Comparison of ENCODE assay signal across 1 cellular context in the genomic region with DNA sequence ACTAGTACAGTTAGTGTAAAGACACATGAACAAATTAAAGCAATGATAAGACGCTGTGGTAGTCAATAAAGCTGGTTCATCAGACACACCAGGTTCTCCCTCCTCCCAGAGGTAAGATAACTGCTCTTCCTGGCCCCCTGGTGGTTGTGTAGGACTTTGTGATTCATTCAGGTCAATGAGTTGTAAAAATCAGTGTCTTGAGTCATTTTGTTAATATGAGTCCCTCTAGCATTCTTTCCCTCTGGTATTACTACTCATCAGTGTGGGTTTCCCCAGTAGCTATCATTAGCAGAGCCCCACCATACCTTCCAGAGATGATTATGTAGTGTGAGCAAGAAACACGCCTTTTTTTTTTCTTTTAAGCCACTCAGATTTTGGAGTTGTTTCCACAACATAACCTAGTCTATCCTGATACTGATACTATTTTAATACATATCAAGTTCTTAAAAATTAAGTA.
TF ChIP-seq lines count a peak whose summit lies in the region.

No MANE protein-coding gene starts in this region.

TF ChIP-seq in H1, 55 proteins besides CTCF, POLR2A, EP300 and RAD21:
- TF ChIP-seq BACH1 (IDR thresholded peaks at IDR 0.05; ENCODE audit: low read length) (no peak), NANOG (IDR thresholded peaks at IDR 0.05; ENCODE audit: insufficient read depth, low read depth, low read length, poor library complexity, severe bottlenecking) (no peak), CTBP2 (IDR thresholded peaks at IDR 0.05; ENCODE audit: borderline replicate concordance, insufficient read depth, insufficient read length, low read length) (no peak), KDM1A (IDR thresholded peaks at IDR 0.05; ENCODE audit: borderline replicate concordance, low read length) (no peak), TCF12 (IDR thresholded peaks at IDR 0.05; ENCODE audit: low read depth, low read length) (no peak), HDAC6 (IDR thresholded peaks at IDR 0.05; ENCODE audit: low read depth, low read length) (no peak), KDM5A (IDR thresholded peaks at IDR 0.05; ENCODE audit: low read length) (no peak), SUZ12 (IDR thresholded peaks at IDR 0.05; ENCODE audit: low read length) (no peak), CBX5 (IDR thresholded peaks at IDR 0.05; ENCODE audit: low read depth, low read length) (no peak), EZH2 (IDR thresholded peaks at IDR 0.05; ENCODE audit: low read depth, low read length, severe bottlenecking) (no peak), SRF (IDR thresholded peaks at IDR 0.05; ENCODE audit: low read depth, low read length) (no peak), SIRT6 (IDR thresholded peaks at IDR 0.05; ENCODE audit: low read length) (no peak), FOSL1 (IDR thresholded peaks at IDR 0.05; ENCODE audit: insufficient read depth, low read depth, low read length) (no peak), CHD1 (IDR thresholded peaks at IDR 0.05; ENCODE audit: low read depth, low read length) (no peak), GTF2F1 (IDR thresholded peaks at IDR 0.05; ENCODE audit: borderline replicate concordance, low read depth, low read length) (no peak), CREB1 (IDR thresholded peaks at IDR 0.05) (no peak), GABPA (IDR thresholded peaks at IDR 0.05; ENCODE audit: borderline replicate concordance, insufficient read depth, low read length) (no peak), SAP30 (IDR thresholded peaks at IDR 0.05; ENCODE audit: insufficient read depth, insufficient replicate concordance, low read length) (no peak), SP4 (IDR thresholded peaks at IDR 0.05; ENCODE audit: low read length) (no peak)
- TF ChIP-seq, protein P1, sequence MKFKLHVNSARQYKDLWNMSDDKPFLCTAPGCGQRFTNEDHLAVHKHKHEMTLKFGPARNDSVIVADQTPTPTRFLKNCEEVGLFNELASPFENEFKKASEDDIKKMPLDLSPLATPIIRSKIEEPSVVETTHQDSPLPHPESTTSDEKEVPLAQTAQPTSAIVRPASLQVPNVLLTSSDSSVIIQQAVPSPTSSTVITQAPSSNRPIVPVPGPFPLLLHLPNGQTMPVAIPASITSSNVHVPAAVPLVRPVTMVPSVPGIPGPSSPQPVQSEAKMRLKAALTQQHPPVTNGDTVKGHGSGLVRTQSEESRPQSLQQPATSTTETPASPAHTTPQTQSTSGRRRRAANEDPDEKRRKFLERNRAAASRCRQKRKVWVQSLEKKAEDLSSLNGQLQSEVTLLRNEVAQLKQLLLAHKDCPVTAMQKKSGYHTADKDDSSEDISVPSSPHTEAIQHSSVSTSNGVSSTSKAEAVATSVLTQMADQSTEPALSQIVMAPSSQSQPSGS (IDR thresholded peaks at IDR 0.05; ENCODE audit: low read length), result no peak
TF ChIP-seq in H1: peak in this region for 0.
